Comparison of ENCODE assay signal across 13 cellular contexts in the genomic region with DNA sequence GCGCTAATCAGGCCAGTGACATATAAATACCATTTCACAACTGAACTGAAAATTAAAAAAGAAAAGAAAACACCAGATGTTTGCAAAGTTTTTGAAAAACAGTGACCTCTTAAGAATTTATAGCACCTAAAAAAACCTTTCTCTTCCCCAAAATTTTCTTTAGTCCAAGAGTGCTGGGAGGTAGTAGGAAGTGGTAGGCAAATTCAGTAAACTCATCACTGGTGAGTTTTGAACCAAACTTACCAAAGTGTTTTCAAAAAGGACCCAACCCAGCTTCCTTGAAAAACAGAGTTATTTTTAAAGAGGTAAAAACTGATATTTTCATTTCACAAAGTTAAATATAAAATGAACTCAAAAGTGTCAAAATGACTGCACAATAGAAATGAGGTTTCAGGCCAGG. TPM values are rescaled to one million over a fixed set of nuclear protein-coding genes. Genes with fewer than 3 reads are reported as not detected.
DNase-seq lines count a peak whose midpoint lies in the region; ATAC-seq and TF ChIP-seq lines count a peak whose summit lies in the region.
"Had no signal": no experiment of that assay in that cellular context is flagged by ENCODE, and none has a peak within 500 bp of the region (broad histone marks: within the 10 kb centered on the region; RNA-seq: fewer than 3 reads in every experiment).

No MANE protein-coding gene starts in this region.

- peak overlapping the region; percentile 71 to 86 (median 80) for H3K27ac ChIP-seq in gastroesophageal sphincter
- H3K27ac ChIP-seq in tibial artery, result peak overlapping the region; percentile 61 to 62
- H3K27ac ChIP-seq: foreskin keratinocyte had no signal

- H3K4me3 ChIP-seq in gastroesophageal sphincter, result no peak overlapping the region
- no peak overlapping the region for H3K4me3 ChIP-seq in tibial artery
- H3K4me3 ChIP-seq: MG63 had no signal

- no peak for TF ChIP-seq POLR2A in gastroesophageal sphincter (IDR thresholded peaks at IDR 0.05)

- TF ChIP-seq EP300 in gastroesophageal sphincter (IDR thresholded peaks at IDR 0.05), result no peak

- no peaks in the 10 kb centered on the region for H3K9me3 ChIP-seq in gastroesophageal sphincter
- no peaks in the 10 kb centered on the region for H3K9me3 ChIP-seq in tibial artery
- H3K9me3 ChIP-seq: MG63 had no signal

- peaks cover 0 to 7% of the 10 kb centered on the region in 2 donors for H3K36me3 ChIP-seq in gastroesophageal sphincter
- H3K36me3 ChIP-seq in tibial artery, result no peaks in the 10 kb centered on the region

- 80 to 85% methylated on average over 1 of the region's 1 CpG for WGBS in gastroesophageal sphincter (ENCODE audit: low coverage in 1 of 2), 2 donors

- TF ChIP-seq CTCF in gastroesophageal sphincter (IDR thresholded peaks at IDR 0.05), result no peak
- no peak for TF ChIP-seq CTCF in tibial artery (IDR thresholded peaks at IDR 0.05)
- no peak for TF ChIP-seq CTCF in GM10266 (IDR thresholded peaks at IDR 0.05; ENCODE audit: control insufficient read depth, insufficient read depth, low read depth, missing control alignments)

- H3K4me1 ChIP-seq in gastroesophageal sphincter (peaks cover 23 to 100% (median 23%) of the 10 kb centered on the region in 3 donors), tibial artery (peaks cover 0 to 94% (median 39%) of the 10 kb centered on the region in 4 donors)
- H3K4me1 ChIP-seq: foreskin keratinocyte had no signal

- H3K27me3 ChIP-seq in gastroesophageal sphincter (no peaks in the 10 kb centered on the region), tibial artery (no peaks in the 10 kb centered on the region)
- H3K27me3 ChIP-seq: foreskin keratinocyte, MG63 had no signal

- DNase-seq in tibial artery (no peak), Kasumi-1 (lab: John Stamatoyannopoulos, UW) (no peak), SW480 (ENCODE audit: low spot score) (no peak), GM10266 (ENCODE audit: extremely low spot score) (no peak)
- DNase-seq: activated T-cell treated with anti-CD3 and anti-CD28 coated beads, Interleukin-2, amount 50 U/mL, for 24 hours; DMS79; foreskin keratinocyte; mesenchymal stem cell; MG63; stimulated activated naive CD8-positive, alpha-beta T cell treated with anti-CD3 and anti-CD28 coated beads, Interleukin-15, amount 100 ng/mL, for 72 hours had no signal

- intact Hi-C loops in tibial artery (cut with DNase I; ENCODE audit: low total_unique reads), result no loop called here

- peak; percentile 23 for ATAC-seq in GM21529 (IDR thresholded peaks at IDR 0.05; ENCODE audit: unreplicated experiment)
- peak; percentile 13 for ATAC-seq in HG03439 (IDR thresholded peaks at IDR 0.05; ENCODE audit: unreplicated experiment)
- ATAC-seq in gastroesophageal sphincter, result no peak
- ATAC-seq: foreskin keratinocyte; stimulated activated naive CD8-positive, alpha-beta T cell treated with anti-CD3 and anti-CD28 coated beads, Interleukin-15, amount 100 ng/mL, for 72 hours had no signal

RNA-seq across cellular contexts. Expression of a gene that starts 27.4 kb away (rescaled TPM):
- 1 to 10 TPM; 3.2 to 8.4 (median 5.5) TPM for total RNA-seq in gastroesophageal sphincter

RNA-seq across cellular contexts. Expression of a gene that starts 27.5 kb away (rescaled TPM):
- total RNA-seq in gastroesophageal sphincter, result 100 to 1,000 TPM; 105 to 207 (median 144) TPM

RNA-seq across cellular contexts. Expression of a gene that starts 47.1 kb away (rescaled TPM):
- 10 to 100 TPM in 1 of 4 donors, 1 to 10 TPM in 3; 4.5 to 14.9 (median 6.9) TPM for total RNA-seq in gastroesophageal sphincter

RNA-seq across cellular contexts. Expression of a gene that starts 47.2 kb away (rescaled TPM):
- total RNA-seq in gastroesophageal sphincter, result 10 to 100 TPM; 13.7 to 26.2 (median 21.2) TPM
